ENCODE assay signal across 31 cellular contexts in the genomic region with DNA sequence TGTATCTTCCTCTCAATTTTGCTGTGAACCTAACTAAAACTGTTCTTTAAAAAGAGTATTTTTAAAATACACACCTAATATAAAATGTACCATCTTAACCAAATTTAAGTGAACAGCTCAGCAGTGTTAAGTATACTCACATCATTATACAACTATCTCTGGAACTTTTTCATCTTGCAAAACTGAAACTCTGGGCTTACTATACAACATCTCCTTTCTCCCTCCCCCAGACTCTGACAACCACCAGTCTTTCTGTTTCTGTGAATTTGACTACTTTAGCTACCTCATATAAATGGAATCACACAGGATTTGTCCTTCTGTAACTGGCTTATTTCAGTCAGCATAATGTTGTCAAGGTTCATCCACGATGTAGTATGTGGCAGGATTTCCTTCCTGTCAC.
"Had no signal": no experiment of that assay in that cellular context is flagged by ENCODE, and none has a peak within 500 bp of the region (broad histone marks: within the 10 kb centered on the region; RNA-seq: fewer than 3 reads in every experiment).

No MANE protein-coding gene starts in this region.

- ATAC-seq: activated CD8-positive, alpha-beta memory T cell treated with anti-CD3 and anti-CD28 coated beads, Interleukin-2, amount 10 ng/mL, durations not matched to agents 7 days and 5 days; activated naive CD8-positive, alpha-beta T cell treated with anti-CD3 and anti-CD28 coated beads, Interleukin-2, amount 50 U/mL, for 24 hours; body of pancreas had no signal

- DNase-seq: activated CD4-positive, alpha-beta memory T cell treated with anti-CD3 and anti-CD28 coated beads, Interleukin-2, amount 10 ng/mL, durations not matched to agents 7 days and 5 days; activated CD4-positive, alpha-beta T cell treated with anti-CD3 and anti-CD28 coated beads for 1 hour; activated CD4-positive, alpha-beta T cell treated with anti-CD3 and anti-CD28 coated beads for 48 hours; activated CD4-positive, CD25-positive, alpha-beta regulatory T cell; activated CD8-positive, alpha-beta memory T cell treated with anti-CD3 and anti-CD28 coated beads for 24 hours; activated CD8-positive, alpha-beta memory T cell treated with anti-CD3 and anti-CD28 coated beads, Interleukin-2, amount 10 ng/mL, durations not matched to agents 7 days and 5 days; activated CD8-positive, alpha-beta memory T cell treated with anti-CD3 and anti-CD28 coated beads, Interleukin-2, amount 50 U/mL, for 48 hours; activated effector memory CD4-positive, alpha-beta T cell treated with Interleukin-2 at 50 U/mL for 16 hours; activated naive CD4-positive, alpha-beta T cell treated with anti-CD3 and anti-CD28 coated beads, Interleukin-2, amount 10 ng/mL, durations not matched to agents 7 days and 5 days; activated naive CD8-positive, alpha-beta T cell treated with anti-CD3 and anti-CD28 coated beads, Interleukin-2, amount 50 U/mL, for 24 hours; activated T-cell treated with anti-CD3 and anti-CD28 coated beads, Interleukin-2, amount 50 U/mL, for 48 hours; amniotic stem cell; aorta; body of pancreas; Kasumi-1; KG1; MG63; NCI-H1048; NCI-H1105 treated with DMSO at 0.1 percent for 48 hours; NCI-H1436; NCI-H1694; NCI-H1930; NCI-H2081 treated with DMSO at 0.1 percent for 48 hours; NCI-H345; OCI-M1; Right ventricle myocardium superior; T-helper 1 cell; T-helper 2 cell; T1000; WERI-Rb-1 had no signal

- H3K4me1 ChIP-seq: body of pancreas, breast epithelium had no signal

- H3K36me3 ChIP-seq: breast epithelium, MG63, WERI-Rb-1 had no signal

- H3K9me3 ChIP-seq: body of pancreas, breast epithelium had no signal

- H3K27ac ChIP-seq: body of pancreas, breast epithelium, WERI-Rb-1 had no signal

- H3K27me3 ChIP-seq: body of pancreas, MG63 had no signal

- H3K4me3 ChIP-seq: body of pancreas, breast epithelium, MG63 had no signal
